ENCODE assay signal across 16 cellular contexts in the genomic region with DNA sequence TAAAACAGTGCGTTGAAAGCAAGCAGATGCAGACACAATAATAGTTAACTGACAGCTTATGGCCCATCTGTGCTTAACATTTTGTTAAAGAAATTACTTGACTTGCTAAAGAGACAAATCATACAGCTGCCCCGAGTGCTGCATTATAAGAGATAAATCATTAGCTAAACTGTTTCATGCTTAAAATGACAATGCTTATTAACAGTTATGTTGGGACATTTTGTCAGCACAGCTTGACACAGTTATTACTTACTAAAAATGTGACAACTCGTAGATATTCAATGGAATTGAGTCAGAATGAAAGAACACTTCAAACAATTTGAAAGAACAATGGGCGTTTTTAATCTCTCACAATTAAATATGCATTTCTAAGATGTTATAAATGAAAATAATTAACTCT. TPM values are rescaled to one million over a fixed set of nuclear protein-coding genes. Genes with fewer than 3 reads are reported as not detected.
A peak's percentile ranks its signal among the peaks of the same experiment; 100 is the strongest.
DNase-seq lines count a peak whose midpoint lies in the region; ATAC-seq and TF ChIP-seq lines count a peak whose summit lies in the region.
"Had no signal": no experiment of that assay in that cellular context is flagged by ENCODE, and none has a peak within 500 bp of the region (broad histone marks: within the 10 kb centered on the region; RNA-seq: fewer than 3 reads in every experiment).

No MANE protein-coding gene starts in this region.

- no peak overlapping the region for H2AFZ ChIP-seq in neural cell (ENCODE audit: low read depth, low read length)

- peak; percentile 94 for DNase-seq in NCI-H1694 treated with DMSO at 0.1 percent for 48 hours (lab: John Stamatoyannopoulos, UW)
- DNase-seq in NCI-H1694 (lab: John Stamatoyannopoulos, UW): no peak
- DNase-seq in NCI-H526 treated with DMSO at 0.1 percent for 48 hours (lab: John Stamatoyannopoulos, UW): no peak
- no peak for DNase-seq in NCI-H2107 treated with DMSO at 0.1 percent for 48 hours (lab: John Stamatoyannopoulos, UW; ENCODE audit: unreplicated experiment)
- no peak for DNase-seq in mucosa of descending colon
- DNase-seq: Caco-2; CD8-positive, alpha-beta memory T cell; DND-41; GDM1; H9 had no signal

- no peak for TF ChIP-seq RAD21 in neural cell (conservative IDR thresholded peaks at IDR 0.05)

- H4K20me1 ChIP-seq in neural cell (ENCODE audit: insufficient read depth): no peaks in the 10 kb centered on the region
- H4K20me1 ChIP-seq: BLaER1 had no signal

- H3K36me3 ChIP-seq in endocrine pancreas (ENCODE audit: control insufficient read depth, insufficient read depth, low read length) (no peaks in the 10 kb centered on the region), neural cell (ENCODE audit: insufficient read depth, low read length) (no peaks in the 10 kb centered on the region), mucosa of descending colon (ENCODE audit: low read depth) (no peaks in the 10 kb centered on the region)
- H3K36me3 ChIP-seq: BLaER1 had no signal

- peaks cover 3% of the 10 kb centered on the region for H3K27me3 ChIP-seq in endocrine pancreas (ENCODE audit: control insufficient read depth, insufficient read depth, low read length)
- H3K27me3 ChIP-seq in neural cell (ENCODE audit: insufficient read depth, low read depth, low read length): peaks cover 92% of the 10 kb centered on the region
- H3K27me3 ChIP-seq: BLaER1 had no signal

- no peak overlapping the region for H3K27ac ChIP-seq in neural cell (ENCODE audit: low read length)
- H3K27ac ChIP-seq: 22Rv1, BLaER1, HL-60 had no signal

- H3F3A ChIP-seq in neural cell (ENCODE audit: insufficient read depth, low read length, poor library complexity, severe bottlenecking): no peaks in the 10 kb centered on the region

- peak; percentile 47 for TF ChIP-seq EP300 in neural cell (conservative IDR thresholded peaks at IDR 0.05; ENCODE audit: poor library complexity, severe bottlenecking)

- H3K4me3 ChIP-seq in endocrine pancreas (ENCODE audit: control insufficient read depth, insufficient read depth, low read length) (peak overlapping the region; percentile 45), neural cell (ENCODE audit: low read length) (no peak overlapping the region), mucosa of descending colon (no peak overlapping the region)
- H3K4me3 ChIP-seq: BLaER1 had no signal

- H3K9ac ChIP-seq in endocrine pancreas (ENCODE audit: control insufficient read depth, insufficient read depth, low read length): no peak overlapping the region
- no peak overlapping the region for H3K9ac ChIP-seq in neural cell (ENCODE audit: low read length)
- H3K9ac ChIP-seq: BLaER1 had no signal

- H3K9me3 ChIP-seq in endocrine pancreas (ENCODE audit: control insufficient read depth, low read length): no peaks in the 10 kb centered on the region
- no peaks in the 10 kb centered on the region for H3K9me3 ChIP-seq in neural cell (ENCODE audit: low read length)
- no peaks in the 10 kb centered on the region for H3K9me3 ChIP-seq in mucosa of descending colon
- H3K9me3 ChIP-seq: BLaER1, Caco-2 had no signal

- intact Hi-C loops in mucosa of descending colon (cut with DNase I, micrococcal nuclease): no loop called here

- H3K4me1 ChIP-seq in endocrine pancreas (ENCODE audit: control insufficient read depth, insufficient read depth, low read length) (no peaks in the 10 kb centered on the region), mucosa of descending colon (ENCODE audit: low read depth) (no peaks in the 10 kb centered on the region)
- H3K4me1 ChIP-seq: BLaER1, Caco-2 had no signal

- H3K79me2 ChIP-seq in neural cell (replicated peaks; ENCODE audit: insufficient read depth, low read length): no peaks in the 10 kb centered on the region

- peak; percentile 55 for ATAC-seq in HG03354 (IDR thresholded peaks at IDR 0.05; ENCODE audit: poor library complexity, severe bottlenecking, unreplicated experiment)
- no peak for ATAC-seq in mucosa of descending colon

- no peaks in the 10 kb centered on the region for H3K9me2 ChIP-seq in neural cell (ENCODE audit: insufficient read depth, low read length)

- TF ChIP-seq CTCF in neural cell (IDR thresholded peaks at IDR 0.05; ENCODE audit: poor library complexity, severe bottlenecking) (no peak), mucosa of descending colon (IDR thresholded peaks at IDR 0.05) (no peak)

- H3K4me2 ChIP-seq in neural cell (ENCODE audit: low read length): no peak overlapping the region
- H3K4me2 ChIP-seq: BLaER1 had no signal

TF ChIP-seq in neural cell, 6 proteins besides CTCF, POLR2A, EP300 and RAD21:
- no peak for TF ChIP-seq TAF1 (IDR thresholded peaks at IDR 0.05; ENCODE audit: low read depth)
- peak; percentile 6 for TF ChIP-seq POLR2AphosphoS5 (IDR thresholded peaks at IDR 0.05)

RNA-seq across cellular contexts. Expression of gene PAX3, which starts 57.3 kb away (rescaled TPM):
- 0.52 TPM in 1 of 2 replicates, not detected in the other for polyA plus RNA-seq in neural cell
- not detected in 2 replicates for polyA minus RNA-seq in neural cell
- not detected for total RNA-seq in mucosa of descending colon
- total RNA-seq: Caco-2; CD8-positive, alpha-beta memory T cell; H9 had no signal
- polyA plus RNA-seq: CD8-positive, alpha-beta memory T cell had no signal
